In the genomic region with DNA sequence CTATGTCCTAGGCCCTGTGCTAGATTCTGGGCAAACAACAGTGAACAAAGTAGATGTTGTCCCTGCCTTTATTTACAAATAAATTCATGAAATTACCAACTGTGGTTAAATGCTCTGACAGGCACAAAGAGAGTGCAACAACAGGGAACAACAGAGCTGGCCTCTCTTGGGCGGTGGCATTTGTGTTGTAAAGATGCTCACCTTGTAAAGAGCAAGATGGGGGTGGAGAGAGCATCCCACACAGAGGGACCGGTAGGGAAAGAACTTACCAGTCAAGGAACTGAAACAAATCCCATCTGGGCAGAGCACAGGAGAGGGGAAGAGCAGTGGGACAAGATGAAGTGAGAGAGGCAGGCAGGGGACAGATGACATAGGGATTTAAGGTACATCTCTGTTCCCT, we compare ENCODE assay signal across 28 cellular contexts.
"Had no signal": no experiment of that assay in that cellular context is flagged by ENCODE, and none has a peak within 500 bp of the region (broad histone marks: within the 10 kb centered on the region; RNA-seq: fewer than 3 reads in every experiment).

No MANE protein-coding gene starts in this region.

- DNase-seq: activated B cell treated with CpG ODN at 0.5 μM for 24 hours; activated CD4-positive, alpha-beta T cell treated with anti-CD3 and anti-CD28 coated beads for 48 hours; activated CD4-positive, alpha-beta T cell treated with anti-CD3 and anti-CD28 coated beads, Interleukin-2, amount 50 U/mL, for 1 hour; activated CD4-positive, alpha-beta T cell treated with anti-CD3 and anti-CD28 coated beads, Interleukin-2, amount 50 U/mL, for 48 hours; activated CD8-positive, alpha-beta memory T cell treated with anti-CD3 and anti-CD28 coated beads for 24 hours; activated CD8-positive, alpha-beta T cell treated with anti-CD3 and anti-CD28 coated beads for 36 hours; activated effector memory CD4-positive, alpha-beta T cell treated with Interleukin-2 at 50 U/mL for 16 hours; activated naive CD4-positive, alpha-beta T cell treated with anti-CD3 and anti-CD28 coated beads for 36 hours; activated naive CD8-positive, alpha-beta T cell treated with anti-CD3 and anti-CD28 coated beads for 36 hours; activated naive CD8-positive, alpha-beta T cell treated with anti-CD3 and anti-CD28 coated beads, Interleukin-2, amount 50 U/mL, for 24 hours; activated T-cell treated with anti-CD3 and anti-CD28 coated beads, Interleukin-2, amount 50 U/mL, for 4 hours; adrenal gland; amygdala; aorta; body of pancreas; cortex of kidney; dermis blood vessel endothelial cell; effector CD4-positive, alpha-beta T cell; effector memory CD8-positive, alpha-beta T cell; erythroblast; foreskin keratinocyte; gastrocnemius medialis; heart right ventricle; T-helper 2 cell had no signal

- H3K36me3 Mint-ChIP-seq: activated naive CD4-positive, alpha-beta T cell treated with anti-CD3 and anti-CD28 coated beads, Interleukin-2, amount 50 U/mL, for 24 hours; activated naive CD8-positive, alpha-beta T cell treated with anti-CD3 and anti-CD28 coated beads for 36 hours had no signal

- H3K4me1 ChIP-seq: adrenal gland, esophagus muscularis mucosa, foreskin keratinocyte, gastrocnemius medialis, heart right ventricle had no signal

- H3K9me3 ChIP-seq: adrenal gland, body of pancreas, esophagus muscularis mucosa, gastrocnemius medialis, heart right ventricle had no signal

- ATAC-seq: activated CD4-positive, CD25-positive, alpha-beta regulatory T cell treated with anti-CD3 and anti-CD28 coated beads, Interleukin-2, amount 50 U/mL, for 24 hours; activated CD8-positive, alpha-beta T cell treated with anti-CD3 and anti-CD28 coated beads for 36 hours; activated naive CD8-positive, alpha-beta T cell treated with anti-CD3 and anti-CD28 coated beads, Interleukin-2, amount 50 U/mL, for 24 hours; activated T-cell treated with anti-CD3 and anti-CD28 coated beads, Interleukin-2, amount 50 U/mL, for 4 hours; activated T-helper 17 cell treated with anti-CD3 and anti-CD28 coated beads, Interleukin-2, amount 50 U/mL, for 72 hours; body of pancreas; effector memory CD8-positive, alpha-beta T cell; foreskin keratinocyte; gastrocnemius medialis; heart right ventricle had no signal

- H3K36me3 ChIP-seq: adrenal gland, esophagus muscularis mucosa, gastrocnemius medialis, heart right ventricle had no signal

- H3K9me3 Mint-ChIP-seq: activated B cell treated with CpG ODN at 0.5 μM for 24 hours; activated CD8-positive, alpha-beta T cell treated with anti-CD3 and anti-CD28 coated beads for 36 hours; activated naive CD4-positive, alpha-beta T cell treated with anti-CD3 and anti-CD28 coated beads for 36 hours; activated naive CD4-positive, alpha-beta T cell treated with anti-CD3 and anti-CD28 coated beads, Interleukin-2, amount 50 U/mL, for 24 hours; activated naive CD8-positive, alpha-beta T cell treated with anti-CD3 and anti-CD28 coated beads for 36 hours; activated naive CD8-positive, alpha-beta T cell treated with anti-CD3 and anti-CD28 coated beads, Interleukin-2, amount 50 U/mL, for 24 hours; activated T-cell treated with anti-CD3 and anti-CD28 coated beads, Interleukin-2, amount 50 U/mL, for 4 hours; activated T-helper 17 cell treated with anti-CD3 and anti-CD28 coated beads, Interleukin-2, amount 50 U/mL, for 72 hours; effector memory CD8-positive, alpha-beta T cell had no signal

- H3K4me1 Mint-ChIP-seq: activated naive CD4-positive, alpha-beta T cell treated with anti-CD3 and anti-CD28 coated beads, Interleukin-2, amount 50 U/mL, for 24 hours; activated T-helper 17 cell treated with anti-CD3 and anti-CD28 coated beads, Interleukin-2, amount 50 U/mL, for 72 hours had no signal

- H3K27ac Mint-ChIP-seq: activated B cell treated with CpG ODN at 0.5 μM for 24 hours; activated CD8-positive, alpha-beta T cell treated with anti-CD3 and anti-CD28 coated beads for 36 hours; activated naive CD4-positive, alpha-beta T cell treated with anti-CD3 and anti-CD28 coated beads for 36 hours; activated naive CD4-positive, alpha-beta T cell treated with anti-CD3 and anti-CD28 coated beads, Interleukin-2, amount 50 U/mL, for 24 hours; activated naive CD8-positive, alpha-beta T cell treated with anti-CD3 and anti-CD28 coated beads for 36 hours; activated naive CD8-positive, alpha-beta T cell treated with anti-CD3 and anti-CD28 coated beads, Interleukin-2, amount 50 U/mL, for 24 hours; activated T-helper 17 cell treated with anti-CD3 and anti-CD28 coated beads, Interleukin-2, amount 50 U/mL, for 72 hours; effector memory CD8-positive, alpha-beta T cell had no signal

- H3K27me3 ChIP-seq: adrenal gland, body of pancreas, esophagus muscularis mucosa, foreskin keratinocyte, gastrocnemius medialis, heart right ventricle had no signal

- H3K4me3 ChIP-seq: adrenal gland, body of pancreas, esophagus muscularis mucosa, gastrocnemius medialis, heart right ventricle had no signal

- H3K4me3 Mint-ChIP-seq: activated B cell treated with CpG ODN at 0.5 μM for 24 hours; activated CD8-positive, alpha-beta T cell treated with anti-CD3 and anti-CD28 coated beads for 36 hours; activated naive CD4-positive, alpha-beta T cell treated with anti-CD3 and anti-CD28 coated beads for 36 hours; activated naive CD4-positive, alpha-beta T cell treated with anti-CD3 and anti-CD28 coated beads, Interleukin-2, amount 50 U/mL, for 24 hours; activated naive CD8-positive, alpha-beta T cell treated with anti-CD3 and anti-CD28 coated beads for 36 hours; activated naive CD8-positive, alpha-beta T cell treated with anti-CD3 and anti-CD28 coated beads, Interleukin-2, amount 50 U/mL, for 24 hours; activated T-cell treated with anti-CD3 and anti-CD28 coated beads, Interleukin-2, amount 50 U/mL, for 4 hours; activated T-helper 17 cell treated with anti-CD3 and anti-CD28 coated beads, Interleukin-2, amount 50 U/mL, for 72 hours; effector memory CD8-positive, alpha-beta T cell had no signal

- H3K27ac ChIP-seq: adrenal gland, body of pancreas, esophagus muscularis mucosa, foreskin keratinocyte, gastrocnemius medialis, heart right ventricle had no signal
